In the genomic region with DNA sequence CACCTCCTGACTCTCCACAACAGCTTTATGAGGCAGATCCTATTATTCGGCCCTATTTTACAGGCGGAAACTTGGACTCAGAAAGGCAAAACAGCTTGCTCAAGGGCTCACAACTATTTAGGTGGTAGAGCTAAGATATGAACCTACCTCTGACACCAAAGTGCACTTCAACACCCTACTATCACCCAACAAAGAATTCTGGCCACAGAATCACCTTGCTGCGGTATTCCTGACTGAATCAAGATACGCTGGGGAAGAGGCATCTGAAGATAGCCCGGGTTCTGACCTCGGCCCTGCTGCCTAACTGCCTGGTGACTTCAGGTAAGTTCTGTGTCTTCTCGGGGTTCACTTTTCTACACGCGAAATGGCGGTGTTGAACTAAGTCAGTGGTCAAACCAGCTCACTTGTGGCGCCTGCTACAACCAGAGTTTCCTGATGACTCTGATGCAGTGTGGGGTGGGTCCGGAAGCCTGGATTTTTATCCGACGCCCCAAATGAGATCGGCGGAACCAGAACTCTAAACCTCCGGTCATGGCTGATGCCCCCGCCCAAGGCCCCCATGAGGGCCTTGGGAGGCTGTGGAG, we compare ENCODE assay signal across 1 cellular context.
TF ChIP-seq lines count a peak whose summit lies in the region.

No MANE protein-coding gene starts in this region.

TF ChIP-seq in HepG2, 621 proteins besides CTCF, POLR2A, EP300 and RAD21 (continued from another document):
- TF ChIP-seq KAT7 (CRISPR knock-in tag; IDR thresholded peaks at IDR 0.05; ENCODE audit: borderline replicate concordance) (peak; percentile 67; the same call in 1 of the 2 replicates), ZIK1 (CRISPR knock-in tag; IDR thresholded peaks at IDR 0.05; ENCODE audit: borderline replicate concordance, low read depth) (no peak), ZNF616 (CRISPR knock-in tag; IDR thresholded peaks at IDR 0.05; ENCODE audit: low read depth) (no peak), ZSCAN29 (CRISPR knock-in tag; conservative IDR thresholded peaks at IDR 0.05) (peak; percentile 34; the same call in 1 of the 2 replicates), ZNF138 (CRISPR knock-in tag; IDR thresholded peaks at IDR 0.05; ENCODE audit: low read depth) (0 out of 2 replicates have a peak, but pooled peaks have one; percentile 9), SNAPC2 (CRISPR knock-in tag; IDR thresholded peaks at IDR 0.05) (peak; percentile 68; the same call in 1 of the 2 replicates), GTF3A (CRISPR knock-in tag; conservative IDR thresholded peaks at IDR 0.05) (no peak), PTBP1 (IDR thresholded peaks at IDR 0.05; ENCODE audit: low read depth, low read length, poor library complexity, severe bottlenecking) (no peak), EEA1 (CRISPR knock-in tag; IDR thresholded peaks at IDR 0.05; ENCODE audit: borderline replicate concordance) (peak; percentile 23; the same call in 1 of the 2 replicates), ZNF253 (CRISPR knock-in tag; IDR thresholded peaks at IDR 0.05; ENCODE audit: borderline replicate concordance) (0 out of 2 replicates have a peak, but pooled peaks have one; percentile 39), ZNF124 (CRISPR knock-in tag; IDR thresholded peaks at IDR 0.05) (0 out of 2 replicates have a peak, but pooled peaks have one; percentile 8), ZNF232 (CRISPR knock-in tag; IDR thresholded peaks at IDR 0.05; ENCODE audit: borderline replicate concordance) (no peak), NR3C1 (CRISPR knock-in tag; IDR thresholded peaks at IDR 0.05) (no peak)
- TF ChIP-seq, protein P1, sequence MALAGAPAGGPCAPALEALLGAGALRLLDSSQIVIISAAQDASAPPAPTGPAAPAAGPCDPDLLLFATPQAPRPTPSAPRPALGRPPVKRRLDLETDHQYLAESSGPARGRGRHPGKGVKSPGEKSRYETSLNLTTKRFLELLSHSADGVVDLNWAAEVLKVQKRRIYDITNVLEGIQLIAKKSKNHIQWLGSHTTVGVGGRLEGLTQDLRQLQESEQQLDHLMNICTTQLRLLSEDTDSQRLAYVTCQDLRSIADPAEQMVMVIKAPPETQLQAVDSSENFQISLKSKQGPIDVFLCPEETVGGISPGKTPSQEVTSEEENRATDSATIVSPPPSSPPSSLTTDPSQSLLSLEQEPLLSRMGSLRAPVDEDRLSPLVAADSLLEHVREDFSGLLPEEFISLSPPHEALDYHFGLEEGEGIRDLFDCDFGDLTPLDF (CRISPR knock-in tag; IDR thresholded peaks at IDR 0.05) = peak; percentile 12; the same call in 1 of the 2 replicates
- TF ChIP-seq, protein P2, sequence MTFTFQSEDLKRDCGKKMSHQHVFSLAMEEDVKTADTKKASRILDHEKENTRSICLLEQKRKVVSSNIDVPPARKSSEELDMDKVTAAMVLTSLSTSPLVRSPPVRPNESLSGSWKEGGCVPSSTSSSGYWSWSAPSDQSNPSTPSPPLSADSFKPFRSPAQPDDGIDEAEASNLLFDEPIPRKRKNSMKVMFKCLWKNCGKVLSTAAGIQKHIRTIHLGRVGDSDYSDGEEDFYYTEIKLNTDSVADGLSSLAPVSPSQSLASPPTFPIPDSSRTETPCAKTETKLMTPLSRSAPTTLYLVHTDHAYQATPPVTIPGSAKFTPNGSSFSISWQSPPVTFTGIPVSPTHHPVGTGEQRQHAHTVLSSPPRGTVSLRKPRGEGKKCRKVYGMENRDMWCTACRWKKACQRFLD (CRISPR knock-in tag; IDR thresholded peaks at IDR 0.05; ENCODE audit: borderline replicate concordance) = no peak; the same call in 1 of the 2 replicates
TF ChIP-seq in HepG2: peak in this region for 33.
